In genomic region chr15:25850154-25851111, GRCh38 we compare ENCODE assay signal across 8 cellular contexts. TPM values are rescaled to one million over a fixed set of nuclear protein-coding genes. Genes with fewer than 3 reads are reported as not detected.
DNase-seq lines count a peak whose midpoint lies in the region; ATAC-seq and TF ChIP-seq lines count a peak whose summit lies in the region.

No MANE protein-coding gene starts in this region.

- in situ Hi-C loops in gastrocnemius medialis (cut with MboI; ENCODE audit: low sequenced_read_pairs in 4 of 4), result no loop called here

- peaks cover 2 to 7% of the 10 kb centered on the region in 2 donors for H3K9me3 Mint-ChIP-seq in activated naive CD4-positive, alpha-beta T cell treated with anti-CD3 and anti-CD28 coated beads, Interleukin-2, amount 50 U/mL, for 72 hours

- peak overlapping the region; percentile 55 for H3K27ac ChIP-seq in right cardiac atrium (ENCODE audit: low read length)
- peak overlapping the region; percentile 1 to 61 (median 30) for H3K27ac ChIP-seq in gastrocnemius medialis

- intact Hi-C loops in right cardiac atrium (cut with DNase I) (loop anchor here in 1 of 4 donors (10.0 kb wide), 1 partner anchor 76 kb away; no protein-coding TSS in a partner anchor), gastrocnemius medialis (cut with DNase I; ENCODE audit: low total_unique reads) (no loop called here)

- H3K4me3 ChIP-seq in GM12865 (ENCODE audit: low read depth, low read length), result peak overlapping the region; percentile 45
- peak overlapping the region; percentile 31 for H3K4me3 ChIP-seq in right cardiac atrium (ENCODE audit: low read length)
- peak overlapping the region; percentile 45 to 62 (median 50) for H3K4me3 ChIP-seq in gastrocnemius medialis

- peaks cover 18 to 29% of the 10 kb centered on the region in 2 donors for H3K36me3 Mint-ChIP-seq in activated naive CD4-positive, alpha-beta T cell treated with anti-CD3 and anti-CD28 coated beads, Interleukin-2, amount 50 U/mL, for 72 hours

- H3K9me3 ChIP-seq in right cardiac atrium (ENCODE audit: control insufficient read depth, low read length), result no peaks in the 10 kb centered on the region
- no peaks in the 10 kb centered on the region for H3K9me3 ChIP-seq in gastrocnemius medialis

- 11% methylated on average over 36 of the region's 36 CpGs for WGBS in right cardiac atrium

- peak; percentile 78 for ATAC-seq in HG02870 (IDR thresholded peaks at IDR 0.05; ENCODE audit: unreplicated experiment)
- peak; percentile 78 to 84 for ATAC-seq in activated naive CD4-positive, alpha-beta T cell treated with anti-CD3 and anti-CD28 coated beads, Interleukin-2, amount 50 U/mL, for 72 hours
- ATAC-seq in right cardiac atrium, result peak; percentile 94 to 96
- peak; percentile 62 to 80 for ATAC-seq in gastrocnemius medialis

- no peak for TF ChIP-seq POLR2A in gastrocnemius medialis (IDR thresholded peaks at IDR 0.05)

- H3K27ac Mint-ChIP-seq in activated naive CD4-positive, alpha-beta T cell treated with anti-CD3 and anti-CD28 coated beads, Interleukin-2, amount 50 U/mL, for 72 hours, result peak overlapping the region; percentile 95 to 100

- no peaks in the 10 kb centered on the region for H3K36me3 ChIP-seq in gastrocnemius medialis

- TF ChIP-seq CTCF in GM12865 (IDR thresholded peaks at IDR 0.05; ENCODE audit: insufficient read depth, low read depth, low read length, missing control alignments) (no peak), gastrocnemius medialis (IDR thresholded peaks at IDR 0.05 in 4 of 5, conservative IDR thresholded peaks at IDR 0.05 in 1 of 5) (no peak)

- H3K4me1 ChIP-seq in right cardiac atrium (ENCODE audit: control insufficient read depth, insufficient read depth, low read length), result no peaks in the 10 kb centered on the region
- H3K4me1 ChIP-seq in gastrocnemius medialis, result peaks cover 0 to 14% of the 10 kb centered on the region in 2 donors

- DNase-seq in GM12865 (ENCODE audit: low read depth) (peak; percentile 77), RPMI7951 (ENCODE audit: low read depth) (peak; percentile 52), right cardiac atrium (peak; percentile 92 to 94 (median 94)), gastrocnemius medialis (peak; percentile 20 to 56), NCI-H2171 (lab: John Stamatoyannopoulos, UW) (no peak), NCI-H2227 treated with DMSO at 0.1 percent for 48 hours (lab: John Stamatoyannopoulos, UW) (no peak)
- DNase-seq in activated naive CD4-positive, alpha-beta T cell treated with anti-CD3 and anti-CD28 coated beads, Interleukin-2, amount 50 U/mL, for 72 hours (ENCODE audit: low spot score in 2 of 2), result peak; percentile 72 to 86

- no peaks in the 10 kb centered on the region for H3K27me3 ChIP-seq in right cardiac atrium (ENCODE audit: control insufficient read depth, insufficient read depth)
- no peaks in the 10 kb centered on the region for H3K27me3 ChIP-seq in gastrocnemius medialis

RNA-seq across cellular contexts. Expression of gene ATP10A, which starts 12.7 kb away (rescaled TPM):
- total RNA-seq in RPMI7951 (2014; rRNA removed; shearing (Covaris generic)), result not detected in 2 replicates
- 10 to 100 TPM; 16.6 to 44.6 TPM for total RNA-seq in activated naive CD4-positive, alpha-beta T cell treated with anti-CD3 and anti-CD28 coated beads, Interleukin-2, amount 50 U/mL, for 72 hours
- total RNA-seq in right cardiac atrium (1 to 10 TPM; 1.5 to 3.0 (median 1.8) TPM), gastrocnemius medialis (under 1 TPM; 0.36 to 0.56 (median 0.47) TPM)
- 0.95 TPM for polyA plus RNA-seq in right cardiac atrium

Comparison
In these comparisons a context has a peak if more than half of its experiments do, and no peak if none do; other contexts are left out.
1. DNase-seq: peak in GM12865 (single experiment), RPMI7951 (single experiment), activated naive CD4-positive, alpha-beta T cell treated with anti-CD3 and anti-CD28 coated beads, Interleukin-2, amount 50 U/mL, for 72 hours (2 of 2), right cardiac atrium (3 of 3) and gastrocnemius medialis (2 of 2); none in NCI-H2171 (single experiment) and NCI-H2227 treated with DMSO at 0.1 percent for 48 hours (single experiment).
2. RNA of gene ATP10A, which starts 12.7 kb away (total RNA-seq): 16.6 to 44.6 TPM in activated naive CD4-positive, alpha-beta T cell treated with anti-CD3 and anti-CD28 coated beads, Interleukin-2, amount 50 U/mL, for 72 hours; 1.5 to 3.0 TPM in right cardiac atrium, 0.36 to 0.56 TPM in gastrocnemius medialis and not detected in RPMI7951; every median in the first group is over 4 times any median in the second.
3. Peak in every context shown above with its lines, with median percentiles within 50 percentile points of each other: H3K4me3 ChIP-seq and ATAC-seq.